Comparison of ENCODE assay signal across 24 cellular contexts in the genomic region with DNA sequence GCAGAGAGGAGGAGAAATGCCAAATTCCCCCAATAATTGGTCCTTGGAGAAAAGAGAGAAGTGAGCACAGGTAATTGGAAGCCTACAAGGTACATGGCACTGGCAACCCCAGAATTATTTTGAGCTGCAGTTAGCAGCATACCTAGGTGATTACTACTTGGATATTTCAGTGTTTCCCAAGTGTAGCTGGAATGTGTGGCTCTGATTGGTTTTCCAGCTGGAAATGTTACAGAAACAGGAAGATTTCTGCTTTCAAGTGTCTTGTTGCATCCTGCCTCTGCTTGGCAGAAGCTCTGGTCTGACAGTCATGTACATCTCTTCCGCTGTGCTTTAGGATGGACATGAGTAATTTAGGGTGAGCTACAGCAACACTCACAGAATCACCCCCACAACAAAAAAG.
DNase-seq lines count a peak whose midpoint lies in the region; ATAC-seq, FAIRE-seq and TF ChIP-seq lines count a peak whose summit lies in the region.
"Had no signal": no experiment of that assay in that cellular context is flagged by ENCODE, and none has a peak within 500 bp of the region (broad histone marks: within the 10 kb centered on the region; RNA-seq: fewer than 3 reads in every experiment).

No MANE protein-coding gene starts in this region.

- H3K4me3 Mint-ChIP-seq in WTC11, result no peak overlapping the region
- H3K4me3 Mint-ChIP-seq: activated naive CD8-positive, alpha-beta T cell; B cell; stimulated activated memory B cell treated with anti-CD40 and anti-IgM and Interleukin-4, amounts not matched to agents 10 μg/mL and 1 μg/mL and 100 μg/mL, for 72 hours had no signal

- H3K4me1 Mint-ChIP-seq in WTC11, result peaks cover 7% of the 10 kb centered on the region; the same call in 1 of the 2 replicates
- H3K4me1 Mint-ChIP-seq: B cell; stimulated activated memory B cell treated with anti-CD40 and anti-IgM and Interleukin-4, amounts not matched to agents 10 μg/mL and 1 μg/mL and 100 μg/mL, for 72 hours had no signal

- H3K4me3 ChIP-seq in fibroblast of pulmonary artery (replicated peaks; ENCODE audit: low read depth, low read length), result no peak overlapping the region
- no peak overlapping the region for H3K4me3 ChIP-seq in skeletal muscle cell (ENCODE audit: low read depth, low read length)
- H3K4me3 ChIP-seq: body of pancreas, esophagus squamous epithelium had no signal

- in situ Hi-C loops in G401 (cut with HindIII; ENCODE audit: low sequenced_read_pairs), result no loop called here

- DNase-seq in GM12891 (ENCODE audit: insufficient read length, low spot score) (no peak), amniotic epithelial cell (ENCODE audit: low read depth) (peak; percentile 38), fibroblast of pulmonary artery (ENCODE audit: low read depth) (peak; percentile 17), skeletal muscle cell (ENCODE audit: low read depth) (peak; percentile 41), WTC11 (ENCODE audit: low spot score) (no peak), G401 (ENCODE audit: low spot score) (no peak)
- DNase-seq in activated CD4-positive, CD25-positive, alpha-beta regulatory T cell (lab: John Stamatoyannopoulos, UW), result no peak
- DNase-seq: activated CD4-positive, alpha-beta T cell treated with anti-CD3 and anti-CD28 coated beads, Interleukin-2, amount 50 U/mL, for 1 hour; body of pancreas; DMS79; effector memory CD4-positive, alpha-beta T cell; esophagus squamous epithelium; H7; head of caudate nucleus; left ventricle myocardium superior; NCI-H1417; NCI-H2107; NCI-H524 treated with DMSO at 0.1 percent for 48 hours; posterior cingulate gyrus; T-helper 2 cell had no signal

- H3K9me3 Mint-ChIP-seq in WTC11, result no peaks in the 10 kb centered on the region

- ATAC-seq in WTC11, result no peak
- no peak for ATAC-seq in GM18873 (IDR thresholded peaks at IDR 0.05; ENCODE audit: low FRiP score, unreplicated experiment)
- ATAC-seq: body of pancreas; left ventricle myocardium superior; stimulated activated memory B cell treated with anti-CD40 and anti-IgM and Interleukin-4, amounts not matched to agents 10 μg/mL and 1 μg/mL and 100 μg/mL, for 72 hours had no signal

- POLR2A ChIA-PET in WTC11 (lab: Charles Lee), result no interaction called here

- CTCF ChIA-PET in WTC11 (lab: Charles Lee), result no interaction called here

- TF ChIP-seq CTCF in fibroblast of pulmonary artery (IDR thresholded peaks at IDR 0.05; ENCODE audit: low read length, missing control alignments), result no peak
- no peak for TF ChIP-seq CTCF in WTC11 (IDR thresholded peaks at IDR 0.05)

- TF ChIP-seq POLR2A in GM12891 (IDR thresholded peaks at IDR 0.05; ENCODE audit: low read depth, low read length), result no peak

- no peak overlapping the region for H3K27ac Mint-ChIP-seq in WTC11
- H3K27ac Mint-ChIP-seq: activated naive CD8-positive, alpha-beta T cell; B cell; stimulated activated memory B cell treated with anti-CD40 and anti-IgM and Interleukin-4, amounts not matched to agents 10 μg/mL and 1 μg/mL and 100 μg/mL, for 72 hours had no signal

- H3K27me3 Mint-ChIP-seq in WTC11 (ENCODE audit: low read depth), result no peaks in the 10 kb centered on the region

- peak; percentile 43 for FAIRE-seq in GM12891 (lab: Jason Lieb, UNC)

- no peaks in the 10 kb centered on the region for H3K36me3 Mint-ChIP-seq in WTC11
- H3K36me3 Mint-ChIP-seq: activated naive CD8-positive, alpha-beta T cell; stimulated activated memory B cell treated with anti-CD40 and anti-IgM and Interleukin-4, amounts not matched to agents 10 μg/mL and 1 μg/mL and 100 μg/mL, for 72 hours had no signal

TF ChIP-seq in GM12891, 5 proteins besides CTCF, POLR2A, EP300 and RAD21:
- TF ChIP-seq PAX5 (IDR thresholded peaks at IDR 0.05; ENCODE audit: insufficient read depth, low read length, severe bottlenecking) (no peak), TAF1 (IDR thresholded peaks at IDR 0.05; ENCODE audit: low read depth, low read length) (no peak), SPI1 (IDR thresholded peaks at IDR 0.05; ENCODE audit: low read depth, low read length) (no peak), POLR2AphosphoS5 (IDR thresholded peaks at IDR 0.05; ENCODE audit: low read depth, low read length) (no peak), POU2F2 (IDR thresholded peaks at IDR 0.05; ENCODE audit: low read depth, low read length) (no peak)

TF ChIP-seq in WTC11, 78 proteins besides CTCF, POLR2A, EP300 and RAD21:
- no peak for TF ChIP-seq TEAD4 (CRISPR knock-in tag; IDR thresholded peaks at IDR 0.05)
- TF ChIP-seq, protein P1, sequence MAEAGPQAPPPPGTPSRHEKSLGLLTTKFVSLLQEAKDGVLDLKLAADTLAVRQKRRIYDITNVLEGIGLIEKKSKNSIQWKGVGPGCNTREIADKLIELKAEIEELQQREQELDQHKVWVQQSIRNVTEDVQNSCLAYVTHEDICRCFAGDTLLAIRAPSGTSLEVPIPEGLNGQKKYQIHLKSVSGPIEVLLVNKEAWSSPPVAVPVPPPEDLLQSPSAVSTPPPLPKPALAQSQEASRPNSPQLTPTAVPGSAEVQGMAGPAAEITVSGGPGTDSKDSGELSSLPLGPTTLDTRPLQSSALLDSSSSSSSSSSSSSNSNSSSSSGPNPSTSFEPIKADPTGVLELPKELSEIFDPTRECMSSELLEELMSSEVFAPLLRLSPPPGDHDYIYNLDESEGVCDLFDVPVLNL (CRISPR knock-in tag; IDR thresholded peaks at IDR 0.05; ENCODE audit: borderline replicate concordance, low read depth), result no peak
- TF ChIP-seq FOXK1 (CRISPR knock-in tag; IDR thresholded peaks at IDR 0.05), result no peak
- TF ChIP-seq, protein P2, sequence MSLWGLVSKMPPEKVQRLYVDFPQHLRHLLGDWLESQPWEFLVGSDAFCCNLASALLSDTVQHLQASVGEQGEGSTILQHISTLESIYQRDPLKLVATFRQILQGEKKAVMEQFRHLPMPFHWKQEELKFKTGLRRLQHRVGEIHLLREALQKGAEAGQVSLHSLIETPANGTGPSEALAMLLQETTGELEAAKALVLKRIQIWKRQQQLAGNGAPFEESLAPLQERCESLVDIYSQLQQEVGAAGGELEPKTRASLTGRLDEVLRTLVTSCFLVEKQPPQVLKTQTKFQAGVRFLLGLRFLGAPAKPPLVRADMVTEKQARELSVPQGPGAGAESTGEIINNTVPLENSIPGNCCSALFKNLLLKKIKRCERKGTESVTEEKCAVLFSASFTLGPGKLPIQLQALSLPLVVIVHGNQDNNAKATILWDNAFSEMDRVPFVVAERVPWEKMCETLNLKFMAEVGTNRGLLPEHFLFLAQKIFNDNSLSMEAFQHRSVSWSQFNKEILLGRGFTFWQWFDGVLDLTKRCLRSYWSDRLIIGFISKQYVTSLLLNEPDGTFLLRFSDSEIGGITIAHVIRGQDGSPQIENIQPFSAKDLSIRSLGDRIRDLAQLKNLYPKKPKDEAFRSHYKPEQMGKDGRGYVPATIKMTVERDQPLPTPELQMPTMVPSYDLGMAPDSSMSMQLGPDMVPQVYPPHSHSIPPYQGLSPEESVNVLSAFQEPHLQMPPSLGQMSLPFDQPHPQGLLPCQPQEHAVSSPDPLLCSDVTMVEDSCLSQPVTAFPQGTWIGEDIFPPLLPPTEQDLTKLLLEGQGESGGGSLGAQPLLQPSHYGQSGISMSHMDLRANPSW (CRISPR knock-in tag; conservative IDR thresholded peaks at IDR 0.05; ENCODE audit: low read depth), result no peak
- TF ChIP-seq, protein P3, sequence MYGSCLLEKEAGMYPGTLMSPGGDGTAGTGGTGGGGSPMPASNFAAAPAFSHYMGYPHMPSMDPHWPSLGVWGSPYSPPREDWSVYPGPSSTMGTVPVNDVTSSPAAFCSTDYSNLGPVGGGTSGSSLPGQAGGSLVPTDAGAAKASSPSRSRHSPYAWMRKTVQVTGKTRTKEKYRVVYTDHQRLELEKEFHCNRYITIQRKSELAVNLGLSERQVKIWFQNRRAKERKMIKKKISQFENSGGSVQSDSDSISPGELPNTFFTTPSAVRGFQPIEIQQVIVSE (CRISPR knock-in tag; IDR thresholded peaks at IDR 0.05; ENCODE audit: borderline replicate concordance), result no peak
- TF ChIP-seq ATF1 (CRISPR knock-in tag; IDR thresholded peaks at IDR 0.05), result no peak
- no peak for TF ChIP-seq IRF2 (CRISPR knock-in tag; IDR thresholded peaks at IDR 0.05; ENCODE audit: borderline replicate concordance, low read depth)

Comparison
In these comparisons a context has a peak if more than half of its experiments do, and no peak if none do; other contexts are left out.
1. DNase-seq: peak in amniotic epithelial cell (single experiment), fibroblast of pulmonary artery (single experiment) and skeletal muscle cell (single experiment); none in GM12891 (single experiment), WTC11 (single experiment), activated CD4-positive, CD25-positive, alpha-beta regulatory T cell (0 of 4) and G401 (single experiment).